9 cellular contexts compared by ENCODE assay signal in genomic region chr7:106110238-106110560, GRCh38. TPM values are rescaled to one million over a fixed set of nuclear protein-coding genes. Genes with fewer than 3 reads are reported as not detected.
DNase-seq lines count a peak whose midpoint lies in the region; ATAC-seq and TF ChIP-seq lines count a peak whose summit lies in the region.
"Had no signal": no experiment of that assay in that cellular context is flagged by ENCODE, and none has a peak within 500 bp of the region (broad histone marks: within the 10 kb centered on the region; RNA-seq: fewer than 3 reads in every experiment).

No MANE protein-coding gene starts in this region.

- ATAC-seq in aorta (ENCODE audit: low FRiP score) (no peak), HG03460 (IDR thresholded peaks at IDR 0.05; ENCODE audit: unreplicated experiment) (no peak)

- H3K4me1 ChIP-seq in PC-9 (replicated peaks; ENCODE audit: insufficient read depth) (peaks cover 32% of the 10 kb centered on the region), spleen (peaks cover 25 to 91% (median 80%) of the 10 kb centered on the region in 6 donors), aorta (ENCODE audit: control insufficient read depth in 1 of 2, insufficient read depth in 2 of 2, low read length in 2 of 2) (peaks cover 2 to 3% of the 10 kb centered on the region in 2 donors)

- H3K9me2 ChIP-seq in PC-9 (ENCODE audit: insufficient read depth): no peaks in the 10 kb centered on the region

- 0 out of 2 replicates have a peak, but pooled peaks cover 11% of the 10 kb centered on the region for H3K36me3 ChIP-seq in PC-9 (ENCODE audit: low read depth)
- H3K36me3 ChIP-seq in spleen: peaks cover 0 to 21% (median 0%) of the 10 kb centered on the region in 6 donors
- no peaks in the 10 kb centered on the region for H3K36me3 ChIP-seq in aorta (ENCODE audit: control insufficient read depth in 1 of 2, insufficient read depth in 2 of 2, low read length in 1 of 2)

- no peak overlapping the region for H2AFZ ChIP-seq in PC-9

- H3K4me3 Mint-ChIP-seq in T-helper 2 cell treated with Interferon-gamma antibody and Interleukin-4, amounts not matched to agents 5 μg/mL and 100 μg/mL, for 36 hours: peak overlapping the region; percentile 92

- no peak for TF ChIP-seq CTCF in PC-9 (conservative IDR thresholded peaks at IDR 0.05)
- TF ChIP-seq CTCF in fibroblast of pulmonary artery (IDR thresholded peaks at IDR 0.05; ENCODE audit: low read length, missing control alignments): no peak
- TF ChIP-seq CTCF in spleen (IDR thresholded peaks at IDR 0.05 in 8 of 11, conservative IDR thresholded peaks at IDR 0.05 in 3 of 11): no peak

- POLR2A ChIA-PET in PC-9 (lab: Charles Lee; ENCODE audit: unreplicated experiment): interaction anchor here (0.9 kb wide), 1 partner anchor 39 kb away, joined by 3 read pairs; no protein-coding TSS in a partner anchor

- peak overlapping the region; percentile 86; the same call in 1 of the 2 replicates for H3K27ac ChIP-seq in PC-9
- peak overlapping the region in 6 of 8 donors; percentile 96 to 99 (median 98) for H3K27ac ChIP-seq in spleen
- H3K27ac ChIP-seq in aorta (ENCODE audit: low read depth in 1 of 2, low read length in 2 of 2): no peak overlapping the region

- intact Hi-C loops in PC-9 (cut with micrococcal nuclease; ENCODE audit: unreplicated experiment): loop anchor here (2.0 to 5.0 kb wide), 2 partner anchors 39 to 333 kb away; no protein-coding TSS in a partner anchor
- intact Hi-C loops in spleen (cut with DNase I; ENCODE audit: low total_unique reads): loop anchor here (2.0 kb wide), 1 partner anchor 37 kb away; no protein-coding TSS in a partner anchor
- intact Hi-C loops in aorta (cut with DNase I): loop anchor here (5.0 kb wide), 2 partner anchors 42 to 43 kb away; no protein-coding TSS in a partner anchor

- TF ChIP-seq POLR2A in spleen (IDR thresholded peaks at IDR 0.05): no peak

- H3K4me1 Mint-ChIP-seq in T-helper 2 cell treated with Interferon-gamma antibody and Interleukin-4, amounts not matched to agents 5 μg/mL and 100 μg/mL, for 36 hours (ENCODE audit: low read depth): peaks cover 46% of the 10 kb centered on the region

- H3K4me3 ChIP-seq in PC-9 (peak overlapping the region; percentile 88), fibroblast of pulmonary artery (replicated peaks; ENCODE audit: low read depth, low read length) (peak overlapping the region; percentile 77), spleen (peak overlapping the region; percentile 60 to 72 (median 66)), aorta (ENCODE audit: low read length in 2 of 2) (no peak overlapping the region)

- peaks cover 24% of the 10 kb centered on the region for H3K36me3 Mint-ChIP-seq in T-helper 2 cell treated with Interferon-gamma antibody and Interleukin-4, amounts not matched to agents 5 μg/mL and 100 μg/mL, for 36 hours (ENCODE audit: low read depth)

- H3K27ac Mint-ChIP-seq in T-helper 2 cell treated with Interferon-gamma antibody and Interleukin-4, amounts not matched to agents 5 μg/mL and 100 μg/mL, for 36 hours: peak overlapping the region; percentile 56

- peaks cover 9% of the 10 kb centered on the region; the same call in 1 of the 2 replicates for H3F3A ChIP-seq in PC-9 (ENCODE audit: insufficient read depth, low read depth)

- H3K9me3 ChIP-seq in PC-9 (ENCODE audit: insufficient read depth, low read depth): no peaks in the 10 kb centered on the region
- no peaks in the 10 kb centered on the region for H3K9me3 ChIP-seq in spleen
- no peaks in the 10 kb centered on the region for H3K9me3 ChIP-seq in aorta (ENCODE audit: control insufficient read depth, low read length)

- CTCF ChIA-PET in PC-9 (lab: Charles Lee): interaction anchor here (0.7 kb wide), 1 partner anchor 43 kb away, joined by 3 read pairs; no protein-coding TSS in a partner anchor

- peak overlapping the region; percentile 85 for H3K4me2 ChIP-seq in PC-9

- DNase-seq in T-helper 2 cell treated with Interferon-gamma antibody and Interleukin-4, amounts not matched to agents 5 μg/mL and 100 μg/mL, for 36 hours (ENCODE audit: low spot score): no peak
- no peak for DNase-seq in T-helper 2 cell
- DNase-seq in PC-9: no peak
- peak; percentile 14 for DNase-seq in fibroblast of pulmonary artery (ENCODE audit: low read depth)
- no peak for DNase-seq in spleen
- DNase-seq in aorta: no peak
- no peak for DNase-seq in stimulated activated CD4-positive, alpha-beta T cell treated with anti-CD3 and anti-CD28 coated beads, Interleukin-15, amount 100 ng/mL, for 24 hours
- DNase-seq: activated naive CD4-positive, alpha-beta T cell treated with Interleukin-2 at 50 U/mL for 16 hours had no signal

- H3K27me3 ChIP-seq in PC-9 (ENCODE audit: insufficient read depth, low read depth): no peaks in the 10 kb centered on the region
- H3K27me3 ChIP-seq in spleen (replicated peaks in 1 of 7): no peaks in the 10 kb centered on the region
- H3K27me3 ChIP-seq in aorta (ENCODE audit: control insufficient read depth in 1 of 2, insufficient read depth in 2 of 2, low read length in 1 of 2): no peaks in the 10 kb centered on the region

- H3K27me3 Mint-ChIP-seq in T-helper 2 cell treated with Interferon-gamma antibody and Interleukin-4, amounts not matched to agents 5 μg/mL and 100 μg/mL, for 36 hours (ENCODE audit: low read depth): no peaks in the 10 kb centered on the region

- peaks cover 19% of the 10 kb centered on the region; the same call in 1 of the 2 replicates for H4K20me1 ChIP-seq in PC-9 (ENCODE audit: insufficient read depth)

- BruUV-seq in PC-9 (replicated peaks; lab: Mats Ljungman, UMichigan): no TSS peak

- no peaks in the 10 kb centered on the region for H3K9me3 Mint-ChIP-seq in T-helper 2 cell treated with Interferon-gamma antibody and Interleukin-4, amounts not matched to agents 5 μg/mL and 100 μg/mL, for 36 hours

- H3K79me2 ChIP-seq in PC-9 (ENCODE audit: low read depth): peaks cover 64% of the 10 kb centered on the region

RNA-seq across cellular contexts. Expression of gene SYPL1, which starts 1.9 kb away (rescaled TPM):
- total RNA-seq in PC-9 (2021) (83.9 and 102 TPM in 2 replicates), spleen (100 to 1,000 TPM in 2 of 7 donors, 10 to 100 TPM in 5; 72.8 to 113 (median 95.3) TPM), aorta (10 to 100 TPM; 69.1 to 70.5 TPM)
- polyA plus RNA-seq in spleen (10 to 100 TPM; 49.9 to 79.0 (median 67.3) TPM), aorta (10 to 100 TPM; 38.9 to 56.0 TPM)

Comparison
In these comparisons a context has a peak if more than half of its experiments do, and no peak if none do; other contexts are left out.
1. H3K27ac ChIP-seq: peak in PC-9 (single experiment) and spleen (6 of 8); none in aorta (0 of 2).
2. H3K4me3 ChIP-seq: peak in PC-9 (single experiment), fibroblast of pulmonary artery (single experiment) and spleen (8 of 8); none in aorta (0 of 2).